19 cellular contexts compared by ENCODE assay signal in the genomic region with DNA sequence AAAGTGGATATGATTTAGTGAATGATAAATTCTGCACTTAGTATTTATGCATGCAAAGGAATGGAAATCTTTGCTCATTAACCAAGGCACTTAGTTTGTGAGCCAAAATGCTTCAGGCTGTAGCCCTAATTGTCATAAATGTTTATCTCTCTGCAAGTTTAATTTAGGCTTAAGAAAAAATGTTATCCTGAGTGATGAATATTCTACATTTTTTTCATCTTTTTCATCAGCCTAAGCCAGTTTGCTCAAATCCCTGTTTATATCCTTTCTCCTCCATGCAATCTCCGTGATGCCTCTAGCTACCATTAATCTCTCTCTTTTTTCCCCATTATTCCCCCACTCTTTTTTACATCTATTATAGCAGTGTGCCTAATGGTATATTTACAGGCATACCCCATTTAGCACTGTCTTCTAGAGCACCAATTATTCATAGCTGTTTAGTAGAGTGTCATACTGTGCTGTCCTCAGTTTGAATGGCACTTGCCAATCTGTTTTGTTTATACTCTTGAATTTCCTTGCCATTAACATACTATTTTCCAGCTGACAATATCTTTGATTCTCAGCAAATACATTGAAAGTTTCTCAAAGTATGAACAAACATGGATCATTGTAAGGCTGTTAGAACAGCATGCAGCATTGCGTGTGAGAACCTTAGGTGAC.
A peak's percentile ranks its signal among the peaks of the same experiment; 100 is the strongest.
DNase-seq lines count a peak whose midpoint lies in the region; ATAC-seq and TF ChIP-seq lines count a peak whose summit lies in the region.
"Had no signal": no experiment of that assay in that cellular context is flagged by ENCODE, and none has a peak within 500 bp of the region (broad histone marks: within the 10 kb centered on the region; RNA-seq: fewer than 3 reads in every experiment).

No MANE protein-coding gene starts in this region.

- CTCF ChIA-PET in IMR-90 (lab: Yijun Ruan, JAX) = no interaction called here
- CTCF ChIA-PET in naive thymus-derived CD4-positive, alpha-beta T cell (lab: Charles Lee) = no interaction called here

- no peak overlapping the region for H3K56ac ChIP-seq in IMR-90 (ENCODE audit: extremely low read depth, insufficient read depth, low read length)

- no peak overlapping the region for H3K27ac ChIP-seq in IMR-90 (ENCODE audit: insufficient read depth, low read length)
- no peak overlapping the region for H3K27ac ChIP-seq in mesenchymal stem cell (ENCODE audit: low read length, poor library complexity, severe bottlenecking)
- no peak overlapping the region for H3K27ac ChIP-seq in smooth muscle cell (ENCODE audit: low read depth)
- H3K27ac ChIP-seq in naive thymus-derived CD4-positive, alpha-beta T cell (ENCODE audit: low read depth, low read length) = no peak overlapping the region
- H3K27ac ChIP-seq: A549; BLaER1 treated with 17β-estradiol and CSF1 and Interleukin-3, amounts not matched to agents 10 nM and 100 nM; C4-2B had no signal

- no peaks in the 10 kb centered on the region for H3K9me1 ChIP-seq in IMR-90 (ENCODE audit: insufficient read depth, low read length)

- peaks cover 0 to 17% (median 2%) of the 10 kb centered on the region in 11 donors for H3K9me3 Mint-ChIP-seq in naive thymus-derived CD4-positive, alpha-beta T cell

- TF ChIP-seq POLR2A in IMR-90 (IDR thresholded peaks at IDR 0.05; ENCODE audit: low read depth, low read length) = no peak

- no peak overlapping the region for H2AK9ac ChIP-seq in IMR-90 (replicated peaks; ENCODE audit: low read depth, low read length, poor library complexity)

- no peaks in the 10 kb centered on the region for H3K27me3 ChIP-seq in IMR-90 (ENCODE audit: control insufficient read depth, insufficient read depth, low read length)
- no peaks in the 10 kb centered on the region for H3K27me3 ChIP-seq in mesenchymal stem cell (ENCODE audit: control insufficient read depth in 1 of 2, insufficient read depth in 1 of 2, low read length in 2 of 2)
- no peaks in the 10 kb centered on the region for H3K27me3 ChIP-seq in smooth muscle cell (ENCODE audit: low read depth)
- H3K27me3 ChIP-seq in naive thymus-derived CD4-positive, alpha-beta T cell (ENCODE audit: control insufficient read depth in 2 of 2, insufficient read depth in 2 of 2, low read length in 2 of 2) = no peaks in the 10 kb centered on the region
- H3K27me3 ChIP-seq: BLaER1 treated with 17β-estradiol and CSF1 and Interleukin-3, amounts not matched to agents 10 nM and 100 nM had no signal

- dilution Hi-C loops in IMR-90 (cut with HindIII; ENCODE audit: low sequenced_read_pairs, unreplicated experiment) = no loop called here

- H3K4ac ChIP-seq in IMR-90 (ENCODE audit: low read depth, low read length) = no peak overlapping the region
- no peak overlapping the region for H3K4ac ChIP-seq in mesenchymal stem cell (ENCODE audit: low read depth in 1 of 2, low read length in 2 of 2)

- no peak overlapping the region for H2BK12ac ChIP-seq in mesenchymal stem cell (ENCODE audit: low read length in 2 of 2)

- ATAC-seq in IMR-90 (ENCODE audit: low read depth) = peak; percentile 74
- ATAC-seq in HG02678 (IDR thresholded peaks at IDR 0.05; ENCODE audit: unreplicated experiment) = no peak
- ATAC-seq in naive thymus-derived CD4-positive, alpha-beta T cell = no peak
- ATAC-seq: A549; CD8-positive, alpha-beta T cell had no signal

- TF ChIP-seq RAD21 in IMR-90 (IDR thresholded peaks at IDR 0.05; ENCODE audit: low read length) = no peak

- H3K4me3 ChIP-seq in IMR-90 (ENCODE audit: insufficient read depth, low read depth, low read length) = no peak overlapping the region
- H3K4me3 ChIP-seq in mesenchymal stem cell (ENCODE audit: insufficient read depth in 1 of 2, low read depth in 1 of 2, low read length in 2 of 2) = no peak overlapping the region
- H3K4me3 ChIP-seq in smooth muscle cell = no peak overlapping the region
- H3K4me3 ChIP-seq in naive thymus-derived CD4-positive, alpha-beta T cell (ENCODE audit: low read length) = no peak overlapping the region
- H3K4me3 ChIP-seq: A549; BLaER1 treated with 17β-estradiol and CSF1 and Interleukin-3, amounts not matched to agents 10 nM and 100 nM had no signal

- H2AFZ ChIP-seq in IMR-90 (replicated peaks; ENCODE audit: low read length, poor library complexity) = no peak overlapping the region
- H2AFZ ChIP-seq in mesenchymal stem cell (ENCODE audit: low read depth, low read length) = no peak overlapping the region
- H2AFZ ChIP-seq in smooth muscle cell (ENCODE audit: low read depth) = peak overlapping the region; percentile 38

- TF ChIP-seq CTCF in IMR-90 (conservative IDR thresholded peaks at IDR 0.05; ENCODE audit: low read depth, low read length) = no peak
- no peak for TF ChIP-seq CTCF in smooth muscle cell (IDR thresholded peaks at IDR 0.05; ENCODE audit: borderline replicate concordance, insufficient read depth, poor library complexity, severe bottlenecking)

- no peaks in the 10 kb centered on the region for H4K20me1 ChIP-seq in IMR-90 (ENCODE audit: insufficient read depth, low read length)
- no peaks in the 10 kb centered on the region for H4K20me1 ChIP-seq in smooth muscle cell (ENCODE audit: low read depth)
- H4K20me1 ChIP-seq: BLaER1 treated with 17β-estradiol and CSF1 and Interleukin-3, amounts not matched to agents 10 nM and 100 nM had no signal

- DNase-seq in IMR-90 (no peak), amniotic epithelial cell (ENCODE audit: low read depth) (peak; percentile 1), mesenchymal stem cell (peak; percentile 15), smooth muscle cell (lab: John Stamatoyannopoulos, UW; ENCODE audit: unreplicated experiment) (no peak), posterior cingulate gyrus (no peak), H4 (ENCODE audit: low spot score) (no peak)
- DNase-seq in naive thymus-derived CD4-positive, alpha-beta T cell = no peak
- DNase-seq: AML-193; Caco-2; Calu3; CD4-positive, alpha-beta T cell; CD8-positive, alpha-beta T cell; DMS79 treated with DMSO at 0.1 percent for 48 hours; GF-D8 had no signal

- no peaks in the 10 kb centered on the region for H3K4me1 Mint-ChIP-seq in naive thymus-derived CD4-positive, alpha-beta T cell
- H3K4me1 Mint-ChIP-seq: B cell had no signal

- no peak overlapping the region for H4K91ac ChIP-seq in IMR-90 (ENCODE audit: insufficient read depth, low read depth, low read length)
- H4K91ac ChIP-seq in mesenchymal stem cell (ENCODE audit: low read length) = no peak overlapping the region

- H3K9ac ChIP-seq in IMR-90 (ENCODE audit: low read depth, low read length) (no peak overlapping the region), mesenchymal stem cell (ENCODE audit: low read length) (no peak overlapping the region), smooth muscle cell (ENCODE audit: low read depth) (no peak overlapping the region)
- H3K9ac ChIP-seq: BLaER1 treated with 17β-estradiol and CSF1 and Interleukin-3, amounts not matched to agents 10 nM and 100 nM had no signal

- BruUV-seq in IMR-90 (replicated peaks; lab: Mats Ljungman, UMichigan) = no TSS peak

- no peaks in the 10 kb centered on the region for H3K36me3 Mint-ChIP-seq in naive thymus-derived CD4-positive, alpha-beta T cell
- H3K36me3 Mint-ChIP-seq: CD8-positive, alpha-beta T cell had no signal

- H3K36me3 ChIP-seq in IMR-90 (ENCODE audit: control insufficient read depth, insufficient read depth, low read length) (no peaks in the 10 kb centered on the region), mesenchymal stem cell (ENCODE audit: control insufficient read depth in 1 of 2, insufficient read depth in 2 of 2, low read depth in 1 of 2, low read length in 2 of 2) (no peaks in the 10 kb centered on the region), smooth muscle cell (ENCODE audit: low read depth) (no peaks in the 10 kb centered on the region)
- no peaks in the 10 kb centered on the region for H3K36me3 ChIP-seq in naive thymus-derived CD4-positive, alpha-beta T cell (ENCODE audit: control insufficient read depth in 2 of 3, insufficient read depth in 3 of 3, low read length in 3 of 3)
- H3K36me3 ChIP-seq: BLaER1 treated with 17β-estradiol and CSF1 and Interleukin-3, amounts not matched to agents 10 nM and 100 nM had no signal

- H3K18ac ChIP-seq in IMR-90 (ENCODE audit: low read depth, low read length) = no peak overlapping the region
- no peak overlapping the region for H3K18ac ChIP-seq in mesenchymal stem cell (ENCODE audit: low read depth in 1 of 2, low read length in 2 of 2)

- H3K4me3 Mint-ChIP-seq in naive thymus-derived CD4-positive, alpha-beta T cell = no peak overlapping the region
- H3K4me3 Mint-ChIP-seq: B cell; CD4-positive, alpha-beta T cell; CD8-positive, alpha-beta T cell had no signal

- in situ Hi-C loops in IMR-90 (cut with MboI; ENCODE audit: low sequenced_read_pairs) = no loop called here

- no peak overlapping the region for H2BK20ac ChIP-seq in IMR-90 (ENCODE audit: low read depth, low read length)

- H3K79me1 ChIP-seq in IMR-90 (ENCODE audit: low read depth in 1 of 2, low read length in 2 of 2) (no peaks in the 10 kb centered on the region), mesenchymal stem cell (replicated peaks; ENCODE audit: low read length, poor library complexity, severe bottlenecking) (no peaks in the 10 kb centered on the region)

- POLR2A ChIA-PET in IMR-90 (lab: Charles Lee; ENCODE audit: unreplicated experiment) = no interaction called here
- POLR2A ChIA-PET in naive thymus-derived CD4-positive, alpha-beta T cell (lab: Charles Lee) = no interaction called here

- H2BK5ac ChIP-seq in IMR-90 (ENCODE audit: low read depth, low read length, poor library complexity, severe bottlenecking) (no peak overlapping the region), mesenchymal stem cell (ENCODE audit: low read depth, low read length, poor library complexity, severe bottlenecking) (no peak overlapping the region)

- H2BK120ac ChIP-seq in IMR-90 (ENCODE audit: low read depth, low read length) (no peak overlapping the region), mesenchymal stem cell (ENCODE audit: low read depth, low read length) (no peak overlapping the region)

- WGBS in IMR-90 (ENCODE audit: extremely low coverage in 2 of 2, insufficient read length in 1 of 2), 2 experiments = 80% methylated on average over 1 of the region's 2 CpGs; no CpG with 5 or more reads in 1 of the 2 experiments
- WGBS in mesenchymal stem cell = 100% methylated on average over 2 of the region's 2 CpGs
- WGBS in smooth muscle cell (ENCODE audit: low lambda C conversion rate) = 64% methylated on average over 2 of the region's 2 CpGs

- H3K14ac ChIP-seq in IMR-90 (replicated peaks; ENCODE audit: low read depth, low read length) (no peak overlapping the region), mesenchymal stem cell (ENCODE audit: low read length in 2 of 2) (no peak overlapping the region)

- H3K27ac Mint-ChIP-seq in naive thymus-derived CD4-positive, alpha-beta T cell = no peak overlapping the region
- H3K27ac Mint-ChIP-seq: B cell; CD4-positive, alpha-beta T cell; CD8-positive, alpha-beta T cell had no signal

- H3K23ac ChIP-seq in IMR-90 (ENCODE audit: low read depth, low read length) (no peak overlapping the region), mesenchymal stem cell (ENCODE audit: low read length in 2 of 2) (no peak overlapping the region)

- no peaks in the 10 kb centered on the region for H3F3A ChIP-seq in smooth muscle cell (ENCODE audit: low read depth)

- no peaks in the 10 kb centered on the region for H3K9me3 ChIP-seq in IMR-90 (ENCODE audit: control insufficient read depth, insufficient read depth, low read length)
- H3K9me3 ChIP-seq in mesenchymal stem cell (ENCODE audit: control insufficient read depth, low read length) = no peaks in the 10 kb centered on the region
- no peaks in the 10 kb centered on the region for H3K9me3 ChIP-seq in smooth muscle cell (replicated peaks; ENCODE audit: low read depth)
- no peaks in the 10 kb centered on the region for H3K9me3 ChIP-seq in naive thymus-derived CD4-positive, alpha-beta T cell (ENCODE audit: control insufficient read depth in 2 of 3, low read length in 3 of 3)
- H3K9me3 ChIP-seq: A549; BLaER1 treated with 17β-estradiol and CSF1 and Interleukin-3, amounts not matched to agents 10 nM and 100 nM; Caco-2 had no signal

- H3K27me3 Mint-ChIP-seq in naive thymus-derived CD4-positive, alpha-beta T cell = no peaks in the 10 kb centered on the region
- H3K27me3 Mint-ChIP-seq: B cell; CD4-positive, alpha-beta T cell had no signal

- no peaks in the 10 kb centered on the region for H3K4me1 ChIP-seq in IMR-90 (ENCODE audit: control insufficient read depth, insufficient read depth, low read length)
- no peaks in the 10 kb centered on the region for H3K4me1 ChIP-seq in mesenchymal stem cell (ENCODE audit: control insufficient read depth, insufficient read depth, low read depth, low read length)
- H3K4me1 ChIP-seq in smooth muscle cell (ENCODE audit: low read depth) = no peaks in the 10 kb centered on the region
- no peaks in the 10 kb centered on the region for H3K4me1 ChIP-seq in naive thymus-derived CD4-positive, alpha-beta T cell (ENCODE audit: control insufficient read depth in 2 of 2, insufficient read depth in 2 of 2, low read length in 2 of 2)
- H3K4me1 ChIP-seq: A549; BLaER1 treated with 17β-estradiol and CSF1 and Interleukin-3, amounts not matched to agents 10 nM and 100 nM; Caco-2 had no signal

- no peak overlapping the region for H4K5ac ChIP-seq in IMR-90 (ENCODE audit: low read depth, low read length)

- H2AK5ac ChIP-seq in IMR-90 (ENCODE audit: low read depth, low read length) (no peak overlapping the region), mesenchymal stem cell (ENCODE audit: low read length, severe bottlenecking) (no peak overlapping the region)

- H4K8ac ChIP-seq in IMR-90 (ENCODE audit: low read depth in 2 of 2, low read length in 2 of 2) (no peak overlapping the region), mesenchymal stem cell (ENCODE audit: low read length) (no peak overlapping the region)

- no peak overlapping the region for H2BK15ac ChIP-seq in IMR-90 (ENCODE audit: low read depth, low read length)
- H2BK15ac ChIP-seq in mesenchymal stem cell (ENCODE audit: low read depth, poor library complexity, severe bottlenecking) = no peak overlapping the region

- H3K4me2 ChIP-seq in IMR-90 (ENCODE audit: low read depth, low read length) (no peak overlapping the region), mesenchymal stem cell (ENCODE audit: low read length, poor library complexity, severe bottlenecking) (no peak overlapping the region), smooth muscle cell (peak overlapping the region; percentile 41)
- H3K4me2 ChIP-seq: A549; BLaER1 treated with 17β-estradiol and CSF1 and Interleukin-3, amounts not matched to agents 10 nM and 100 nM had no signal

- intact Hi-C loops in IMR-90 (cut with micrococcal nuclease) (loop anchor here (5.0 to 10.0 kb wide), 2 partner anchors 495 to 652 kb away; no protein-coding TSS in a partner anchor), posterior cingulate gyrus (cut with DNase I) (no loop called here)
- intact Hi-C loops in naive thymus-derived CD4-positive, alpha-beta T cell (cut with micrococcal nuclease) = no loop called here

- no peaks in the 10 kb centered on the region for H3K79me2 ChIP-seq in smooth muscle cell (ENCODE audit: low read depth)

Comparison
In these comparisons a context has a peak if more than half of its experiments do, and no peak if none do; other contexts are left out.
1. DNase-seq: peak in amniotic epithelial cell (single experiment) and mesenchymal stem cell (single experiment); none in IMR-90 (single experiment), smooth muscle cell (single experiment), posterior cingulate gyrus (0 of 10), H4 (single experiment) and naive thymus-derived CD4-positive, alpha-beta T cell (0 of 9).